8 cellular contexts compared by ENCODE assay signal in genomic region chr6:30260036-30260504, GRCh38. TPM values are rescaled to one million over a fixed set of nuclear protein-coding genes. Genes with fewer than 3 reads are reported as not detected.
DNase-seq lines count a peak whose midpoint lies in the region; ATAC-seq and TF ChIP-seq lines count a peak whose summit lies in the region.

No MANE protein-coding gene starts in this region.

- 12 to 13% methylated on average over 40 of the region's 40 CpGs for WGBS in lung, 2 donors

- peak overlapping the region in 1 of 2 donors; percentile 83 for H3K27ac ChIP-seq in lung (ENCODE audit: low read depth in 1 of 2, low read length in 1 of 2)

- H3K27me3 ChIP-seq in H7 (ENCODE audit: control insufficient read depth, insufficient read depth, low read length), result peaks cover 27% of the 10 kb centered on the region
- no peaks in the 10 kb centered on the region for H3K27me3 ChIP-seq in lung (ENCODE audit: control insufficient read depth, insufficient read depth)

- ATAC-seq in T-cell (replicated peaks in 1 of 4) (peak; percentile 23 to 52 (median 38)), lung (ENCODE audit: insufficient read depth, low FRiP score) (peak; percentile 15), GM19351 (IDR thresholded peaks at IDR 0.05; ENCODE audit: unreplicated experiment) (no peak)
- ATAC-seq in central memory CD8-positive, alpha-beta T cell (replicated peaks; ENCODE audit: extremely low read depth, poor library complexity, severe bottlenecking), result peak; percentile 62
- peak; percentile 38 to 42 for ATAC-seq in stimulated activated naive B cell treated with anti-CD40 and anti-IgM and Interleukin-4, amounts not matched to agents 10 μg/mL and 1 μg/mL and 100 μg/mL, for 72 hours (replicated peaks)

- H3K4me3 Mint-ChIP-seq in T-cell, result peak overlapping the region; percentile 79 to 94 (median 93)
- H3K4me3 Mint-ChIP-seq in central memory CD8-positive, alpha-beta T cell, result peak overlapping the region; percentile 86
- H3K4me3 Mint-ChIP-seq in stimulated activated naive B cell treated with anti-CD40 and anti-IgM and Interleukin-4, amounts not matched to agents 10 μg/mL and 1 μg/mL and 100 μg/mL, for 72 hours, result peak overlapping the region; percentile 94 to 99

- H3K27me3 Mint-ChIP-seq in T-cell, result no peaks in the 10 kb centered on the region
- no peaks in the 10 kb centered on the region for H3K27me3 Mint-ChIP-seq in central memory CD8-positive, alpha-beta T cell
- H3K27me3 Mint-ChIP-seq in stimulated activated naive B cell treated with anti-CD40 and anti-IgM and Interleukin-4, amounts not matched to agents 10 μg/mL and 1 μg/mL and 100 μg/mL, for 72 hours, result peaks cover 4 to 9% of the 10 kb centered on the region in 2 donors

- H3K27ac Mint-ChIP-seq in T-cell, result peak overlapping the region in 1 of 2 donors; percentile 36
- no peak overlapping the region for H3K27ac Mint-ChIP-seq in central memory CD8-positive, alpha-beta T cell (ENCODE audit: low read depth)
- peak overlapping the region; percentile 98 for H3K27ac Mint-ChIP-seq in stimulated activated naive B cell treated with anti-CD40 and anti-IgM and Interleukin-4, amounts not matched to agents 10 μg/mL and 1 μg/mL and 100 μg/mL, for 72 hours

- no peaks in the 10 kb centered on the region for H3K9me3 Mint-ChIP-seq in T-cell
- H3K9me3 Mint-ChIP-seq in central memory CD8-positive, alpha-beta T cell, result no peaks in the 10 kb centered on the region
- no peaks in the 10 kb centered on the region for H3K9me3 Mint-ChIP-seq in stimulated activated naive B cell treated with anti-CD40 and anti-IgM and Interleukin-4, amounts not matched to agents 10 μg/mL and 1 μg/mL and 100 μg/mL, for 72 hours

- H3K4me3 ChIP-seq in H7 (ENCODE audit: insufficient read depth, low read depth, low read length) (peak overlapping the region; percentile 71), lung (peak overlapping the region; percentile 81)

- H3K36me3 Mint-ChIP-seq in T-cell, result peaks cover 27% of the 10 kb centered on the region
- peaks cover 3% of the 10 kb centered on the region for H3K36me3 Mint-ChIP-seq in central memory CD8-positive, alpha-beta T cell (ENCODE audit: insufficient read depth)
- H3K36me3 Mint-ChIP-seq in stimulated activated naive B cell treated with anti-CD40 and anti-IgM and Interleukin-4, amounts not matched to agents 10 μg/mL and 1 μg/mL and 100 μg/mL, for 72 hours, result peaks cover 26 to 43% of the 10 kb centered on the region in 2 donors

- POLR2A ChIA-PET in T-cell (lab: Charles Lee), result no interaction called here

- H3K36me3 ChIP-seq in H7 (replicated peaks; ENCODE audit: control insufficient read depth, insufficient read depth, low read length) (no peaks in the 10 kb centered on the region), lung (ENCODE audit: control insufficient read depth in 2 of 2, insufficient read depth in 2 of 2, low read length in 2 of 2) (peaks cover 0 to 1% of the 10 kb centered on the region in 2 donors)

- TF ChIP-seq CTCF in lung (IDR thresholded peaks at IDR 0.05; ENCODE audit: control extremely low read depth, extremely low read depth), result no peak

- H3K4me1 Mint-ChIP-seq in T-cell, result peaks cover 8 to 24% (median 16%) of the 10 kb centered on the region in 3 donors
- peaks cover 17% of the 10 kb centered on the region for H3K4me1 Mint-ChIP-seq in central memory CD8-positive, alpha-beta T cell
- peaks cover 40 to 51% of the 10 kb centered on the region in 2 donors for H3K4me1 Mint-ChIP-seq in stimulated activated naive B cell treated with anti-CD40 and anti-IgM and Interleukin-4, amounts not matched to agents 10 μg/mL and 1 μg/mL and 100 μg/mL, for 72 hours

- no peaks in the 10 kb centered on the region for H3K9me3 ChIP-seq in lung (ENCODE audit: control insufficient read depth in 2 of 2, insufficient read depth in 1 of 2, low read length in 1 of 2)

- peak; percentile 60 for DNase-seq in H7
- peak in 24 of 34 experiments; percentile 2 to 35 (median 16) for DNase-seq in T-cell
- no peak for DNase-seq in central memory CD8-positive, alpha-beta T cell (ENCODE audit: low spot score in 2 of 2)
- no peak for DNase-seq in lung (ENCODE audit: low spot score)
- peak; percentile 17 for DNase-seq in stimulated activated naive B cell treated with anti-CD40 and anti-IgM and Interleukin-4, amounts not matched to agents 10 μg/mL and 1 μg/mL and 100 μg/mL, for 72 hours
- DNase-seq in AG20443 (ENCODE audit: low spot score), result no peak
- no peak for DNase-seq in NCI-H226

- CTCF ChIA-PET in T-cell (lab: Charles Lee), result no interaction called here

- H3K4me1 ChIP-seq in lung (ENCODE audit: control insufficient read depth in 2 of 2, insufficient read depth in 2 of 2, low read length in 2 of 2), result peaks cover 3 to 5% of the 10 kb centered on the region in 2 donors

RNA-seq across cellular contexts. Expression of gene TRIM26, which starts 46.9 kb away (rescaled TPM):
- total RNA-seq in H7 (2014; rRNA removed; shearing (Covaris generic)), result 22.8 and 28.3 TPM in 2 replicates
- total RNA-seq in T-cell, result 10 to 100 TPM; 46.4 to 57.4 (median 54.1) TPM
- 10 to 100 TPM; 33.8 to 51.4 TPM for total RNA-seq in lung
- polyA plus RNA-seq in lung, result 10 to 100 TPM; 32.1 to 42.4 TPM

Comparison
In these comparisons a context has a peak if more than half of its experiments do, and no peak if none do; other contexts are left out.
1. DNase-seq: peak in H7 (single experiment), T-cell (24 of 34) and stimulated activated naive B cell treated with anti-CD40 and anti-IgM and Interleukin-4, amounts not matched to agents 10 μg/mL and 1 μg/mL and 100 μg/mL, for 72 hours (single experiment); none in central memory CD8-positive, alpha-beta T cell (0 of 2), lung (single experiment), AG20443 (single experiment) and NCI-H226 (single experiment).
2. Peak in every context shown above with its lines, with median percentiles within 50 percentile points of each other: H3K4me3 Mint-ChIP-seq.